In the genomic region with DNA sequence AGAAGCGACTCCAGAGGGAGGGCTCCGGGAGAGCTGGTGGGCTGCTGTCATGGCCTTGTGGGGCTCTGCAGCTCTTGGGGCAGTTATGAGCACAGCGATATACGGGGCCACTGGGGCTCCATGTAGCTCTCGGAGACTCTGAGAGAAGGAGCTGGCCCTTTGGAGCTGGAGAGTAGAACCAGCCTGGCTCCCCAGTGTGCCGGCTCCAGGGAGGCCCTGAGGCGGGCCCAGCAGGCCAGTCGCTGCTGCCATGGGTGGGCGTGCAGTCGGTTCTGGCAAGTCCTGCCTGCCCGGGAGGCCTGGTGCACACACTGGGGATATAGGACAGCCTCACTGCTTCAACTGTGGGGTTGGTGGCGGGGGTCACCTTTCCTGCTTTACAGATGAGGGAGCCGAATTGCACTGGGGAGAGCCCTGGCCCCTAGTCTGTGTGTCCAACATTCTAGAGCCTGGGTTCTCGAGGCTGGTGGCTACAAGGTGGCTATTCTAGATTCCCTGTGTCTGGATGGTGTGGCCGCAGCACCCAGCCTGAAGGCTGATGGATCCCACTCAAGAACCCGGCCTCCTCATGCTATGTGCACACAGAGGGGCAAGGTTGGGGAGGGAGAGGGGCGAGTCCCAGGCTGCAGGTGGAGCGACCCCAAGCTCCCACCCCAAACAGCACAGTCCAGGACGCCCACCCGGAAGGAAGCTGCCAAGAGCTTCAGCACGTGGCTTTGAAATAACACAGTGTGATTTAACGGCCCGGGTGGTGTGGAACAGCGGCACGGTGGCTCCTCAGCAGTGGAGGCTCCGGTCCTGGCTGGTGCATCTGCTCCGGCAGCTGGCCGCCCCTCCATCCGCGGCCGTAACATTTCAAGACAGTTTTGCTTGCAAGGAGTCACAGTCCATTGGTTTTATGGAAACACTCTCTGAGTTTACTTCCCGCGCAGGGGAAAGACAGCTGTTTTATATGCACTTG, we compare ENCODE assay signal across 11 cellular contexts.
DNase-seq lines count a peak whose midpoint lies in the region; ATAC-seq and TF ChIP-seq lines count a peak whose summit lies in the region.
"Had no signal": no experiment of that assay in that cellular context is flagged by ENCODE, and none has a peak within 500 bp of the region (broad histone marks: within the 10 kb centered on the region; RNA-seq: fewer than 3 reads in every experiment).

No MANE protein-coding gene starts in this region.

- peak; percentile 34 for ATAC-seq in omental fat pad (ENCODE audit: low FRiP score)
- no peak for ATAC-seq in GM21390 (IDR thresholded peaks at IDR 0.05; ENCODE audit: unreplicated experiment)

- no peaks in the 10 kb centered on the region for H3K9me2 ChIP-seq in Karpas-422 (replicated peaks; ENCODE audit: insufficient read depth, low read length)

- H3K36me3 ChIP-seq in Karpas-422 (ENCODE audit: insufficient read depth, low read length): no peaks in the 10 kb centered on the region
- H3K36me3 ChIP-seq: uterus had no signal

- H2AFZ ChIP-seq in Karpas-422 (ENCODE audit: low read length): no peak overlapping the region

- no peaks in the 10 kb centered on the region for H3K79me2 ChIP-seq in Karpas-422 (ENCODE audit: low read length)

- peaks cover 76% of the 10 kb centered on the region for H3K4me1 ChIP-seq in Karpas-422 (ENCODE audit: low read length)
- H3K4me1 ChIP-seq: uterus had no signal

- no peak overlapping the region for H3K4me3 ChIP-seq in Karpas-422 (ENCODE audit: low read length)
- H3K4me3 ChIP-seq: uterus had no signal

- H3K9ac ChIP-seq in Karpas-422 (ENCODE audit: low read length): no peak overlapping the region

- H3K9me3 ChIP-seq in Karpas-422 (ENCODE audit: low read length): no peaks in the 10 kb centered on the region
- H3K9me3 ChIP-seq: uterus had no signal

- H3K4me2 ChIP-seq in Karpas-422 (ENCODE audit: low read depth, low read length, poor library complexity, severe bottlenecking): peak overlapping the region; percentile 83

- H3K27me3 ChIP-seq in Karpas-422 (ENCODE audit: low read length): no peaks in the 10 kb centered on the region
- H3K27me3 ChIP-seq: uterus had no signal

- H3K27ac ChIP-seq in Karpas-422 (ENCODE audit: low read length): no peak overlapping the region
- H3K27ac ChIP-seq: uterus, VCaP had no signal

- H4K20me1 ChIP-seq in Karpas-422 (ENCODE audit: insufficient read depth, low read depth, low read length): no peaks in the 10 kb centered on the region

- TF ChIP-seq CTCF in omental fat pad (IDR thresholded peaks at IDR 0.05): no peak

- DNase-seq in COLO668 (lab: John Stamatoyannopoulos, UW; ENCODE audit: unreplicated experiment): peak; percentile 53
- no peak for DNase-seq in Karpas-422
- DNase-seq in activated naive CD4-positive, alpha-beta T cell treated with anti-CD3 and anti-CD28 coated beads, Interleukin-2, amount 50 U/mL, for 16 hours: peak; percentile 8
- DNase-seq in omental fat pad (ENCODE audit: low spot score): no peak
- no peak for DNase-seq in NCI-H345 treated with DMSO at 0.1 percent for 48 hours (lab: John Stamatoyannopoulos, UW; ENCODE audit: unreplicated experiment)
- DNase-seq in cortex of kidney (lab: John Stamatoyannopoulos, UW): no peak
- DNase-seq: amniotic stem cell, NCI-H1930 had no signal

Comparison
In these comparisons a context has a peak if more than half of its experiments do, and no peak if none do; other contexts are left out.
1. DNase-seq: peak in COLO668 (single experiment) and activated naive CD4-positive, alpha-beta T cell treated with anti-CD3 and anti-CD28 coated beads, Interleukin-2, amount 50 U/mL, for 16 hours (single experiment); none in Karpas-422 (single experiment), omental fat pad (single experiment), NCI-H345 treated with DMSO at 0.1 percent for 48 hours (single experiment) and cortex of kidney (single experiment).